ENCODE assay signal across 2 cellular contexts in genomic region chr1:46721806-46722205, GRCh38.
TF ChIP-seq lines count a peak whose summit lies in the region.

No MANE protein-coding gene starts in this region.

TF ChIP-seq in K562, 482 proteins besides CTCF, POLR2A, EP300 and RAD21 (continues in another document):
- TF ChIP-seq NFE2 (IDR thresholded peaks at IDR 0.05; ENCODE audit: low read depth) (no peak), NFYB (IDR thresholded peaks at IDR 0.05; ENCODE audit: extremely low read depth, insufficient read length) (no peak), HDAC1 (IDR thresholded peaks at IDR 0.05) (no peak), RBBP5 (IDR thresholded peaks at IDR 0.05; ENCODE audit: borderline replicate concordance, insufficient read depth, low read length, poor library complexity, severe bottlenecking) (peak; percentile 68), ATF6 (CRISPR knock-in tag; IDR thresholded peaks at IDR 0.05) (no peak), WHSC1 (IDR thresholded peaks at IDR 0.05; ENCODE audit: low read length) (no peak), SMARCE1 (IDR thresholded peaks at IDR 0.05) (peak; percentile 45; the same call in 1 of the 2 replicates), TEAD4 (IDR thresholded peaks at IDR 0.05; ENCODE audit: low read length) (no peak), TEAD4 (CRISPR knock-in tag; IDR thresholded peaks at IDR 0.05; ENCODE audit: borderline replicate concordance) (no peak), THAP12 (CRISPR knock-in tag; IDR thresholded peaks at IDR 0.05) (no peak), ZNF592 (IDR thresholded peaks at IDR 0.05) (no peak), CEBPZ (IDR thresholded peaks at IDR 0.05; ENCODE audit: borderline replicate concordance, low read depth, low read length) (no peak), MED1 (CRISPR knock-in tag; IDR thresholded peaks at IDR 0.05; ENCODE audit: borderline replicate concordance) (no peak)

TF ChIP-seq in SK-N-SH, 30 proteins besides CTCF, POLR2A, EP300 and RAD21:
- no peak for TF ChIP-seq RXRA (IDR thresholded peaks at IDR 0.05; ENCODE audit: borderline replicate concordance, low read depth)
- no peak for TF ChIP-seq FOXJ3 (CRISPR knock-in tag; IDR thresholded peaks at IDR 0.05)
- no peak for TF ChIP-seq JUND (IDR thresholded peaks at IDR 0.05)
- no peak for TF ChIP-seq REST (IDR thresholded peaks at IDR 0.05; ENCODE audit: low read depth, low read length)
- TF ChIP-seq, protein P1, sequence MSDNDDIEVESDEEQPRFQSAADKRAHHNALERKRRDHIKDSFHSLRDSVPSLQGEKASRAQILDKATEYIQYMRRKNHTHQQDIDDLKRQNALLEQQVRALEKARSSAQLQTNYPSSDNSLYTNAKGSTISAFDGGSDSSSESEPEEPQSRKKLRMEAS (IDR thresholded peaks at IDR 0.05; ENCODE audit: low read depth): no peak
- no peak for TF ChIP-seq CHD2 (IDR thresholded peaks at IDR 0.05; ENCODE audit: low read length, partially characterized antibody)
- no peak for TF ChIP-seq FOXM1 (IDR thresholded peaks at IDR 0.05; ENCODE audit: low read depth)
- TF ChIP-seq RFX5 (IDR thresholded peaks at IDR 0.05; ENCODE audit: low read length): no peak
- TF ChIP-seq NFIC (IDR thresholded peaks at IDR 0.05; ENCODE audit: borderline replicate concordance): no peak
- TF ChIP-seq YY1 (IDR thresholded peaks at IDR 0.05; ENCODE audit: low read depth): no peak
- TF ChIP-seq, protein P2, sequence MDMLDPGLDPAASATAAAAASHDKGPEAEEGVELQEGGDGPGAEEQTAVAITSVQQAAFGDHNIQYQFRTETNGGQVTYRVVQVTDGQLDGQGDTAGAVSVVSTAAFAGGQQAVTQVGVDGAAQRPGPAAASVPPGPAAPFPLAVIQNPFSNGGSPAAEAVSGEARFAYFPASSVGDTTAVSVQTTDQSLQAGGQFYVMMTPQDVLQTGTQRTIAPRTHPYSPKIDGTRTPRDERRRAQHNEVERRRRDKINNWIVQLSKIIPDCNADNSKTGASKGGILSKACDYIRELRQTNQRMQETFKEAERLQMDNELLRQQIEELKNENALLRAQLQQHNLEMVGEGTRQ (IDR thresholded peaks at IDR 0.05; ENCODE audit: borderline replicate concordance, low read depth, low read length): no peak
- no peak for TF ChIP-seq EZH2phosphoT487 (IDR thresholded peaks at IDR 0.05; ENCODE audit: borderline replicate concordance, low read depth)
- no peak for TF ChIP-seq POLR2AphosphoS5 (IDR thresholded peaks at IDR 0.05; ENCODE audit: low read depth, low read length)
- TF ChIP-seq, protein P3, sequence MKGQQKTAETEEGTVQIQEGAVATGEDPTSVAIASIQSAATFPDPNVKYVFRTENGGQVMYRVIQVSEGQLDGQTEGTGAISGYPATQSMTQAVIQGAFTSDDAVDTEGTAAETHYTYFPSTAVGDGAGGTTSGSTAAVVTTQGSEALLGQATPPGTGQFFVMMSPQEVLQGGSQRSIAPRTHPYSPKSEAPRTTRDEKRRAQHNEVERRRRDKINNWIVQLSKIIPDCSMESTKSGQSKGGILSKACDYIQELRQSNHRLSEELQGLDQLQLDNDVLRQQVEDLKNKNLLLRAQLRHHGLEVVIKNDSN (IDR thresholded peaks at IDR 0.05; ENCODE audit: borderline replicate concordance, low read depth): no peak
- TF ChIP-seq NRF1 (IDR thresholded peaks at IDR 0.05; ENCODE audit: low read depth, low read length): no peak
- TF ChIP-seq ZBTB33 (IDR thresholded peaks at IDR 0.05; ENCODE audit: borderline replicate concordance, low read depth): no peak
- TF ChIP-seq IRF3 (IDR thresholded peaks at IDR 0.05; ENCODE audit: low read depth, low read length): no peak
- TF ChIP-seq RCOR1 (IDR thresholded peaks at IDR 0.05; ENCODE audit: low read length): no peak
- TF ChIP-seq ELF1 (IDR thresholded peaks at IDR 0.05): no peak
